Comparison of ENCODE assay signal across 2 cellular contexts in the genomic region with DNA sequence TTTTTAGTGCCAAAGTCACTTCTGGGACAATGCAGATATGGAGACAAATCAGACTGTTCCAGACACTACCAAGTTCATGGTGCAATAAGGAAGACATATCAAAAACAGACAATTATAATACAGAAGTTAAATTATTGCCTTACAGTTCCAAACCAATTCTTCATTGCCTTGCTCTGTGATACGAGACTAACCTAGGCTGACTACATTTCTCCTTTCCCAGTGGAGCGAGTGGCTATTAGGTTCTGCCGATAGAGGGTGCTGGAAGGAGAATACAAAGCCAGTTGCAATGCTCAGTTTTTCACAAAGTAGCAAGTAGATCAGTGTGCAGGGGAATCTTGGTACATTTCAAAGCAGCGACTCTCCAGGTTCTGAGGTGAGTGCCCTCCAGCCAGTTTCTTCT.
A peak's percentile ranks its signal among the peaks of the same experiment; 100 is the strongest.
TF ChIP-seq lines count a peak whose summit lies in the region.

No MANE protein-coding gene starts in this region.

TF ChIP-seq in HEK293, 187 proteins besides CTCF, POLR2A, EP300 and RAD21 (continued from another document):
- TF ChIP-seq, protein P1, sequence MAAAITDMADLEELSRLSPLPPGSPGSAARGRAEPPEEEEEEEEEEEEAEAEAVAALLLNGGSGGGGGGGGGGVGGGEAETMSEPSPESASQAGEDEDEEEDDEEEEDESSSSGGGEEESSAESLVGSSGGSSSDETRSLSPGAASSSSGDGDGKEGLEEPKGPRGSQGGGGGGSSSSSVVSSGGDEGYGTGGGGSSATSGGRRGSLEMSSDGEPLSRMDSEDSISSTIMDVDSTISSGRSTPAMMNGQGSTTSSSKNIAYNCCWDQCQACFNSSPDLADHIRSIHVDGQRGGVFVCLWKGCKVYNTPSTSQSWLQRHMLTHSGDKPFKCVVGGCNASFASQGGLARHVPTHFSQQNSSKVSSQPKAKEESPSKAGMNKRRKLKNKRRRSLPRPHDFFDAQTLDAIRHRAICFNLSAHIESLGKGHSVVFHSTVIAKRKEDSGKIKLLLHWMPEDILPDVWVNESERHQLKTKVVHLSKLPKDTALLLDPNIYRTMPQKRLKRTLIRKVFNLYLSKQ (tag by site-specific recombination; IDR thresholded peaks at IDR 0.05; ENCODE audit: borderline replicate concordance) = no peak
- TF ChIP-seq ZNF24 (tag by site-specific recombination; IDR thresholded peaks at IDR 0.05) = no peak
- TF ChIP-seq ZNF266 (tag by site-specific recombination; IDR thresholded peaks at IDR 0.05; ENCODE audit: low read depth) = no peak
- TF ChIP-seq ZNF23 (tag by site-specific recombination; IDR thresholded peaks at IDR 0.05; ENCODE audit: borderline replicate concordance) = no peak
- TF ChIP-seq PRDM1 (tag by site-specific recombination; IDR thresholded peaks at IDR 0.05) = 0 out of 2 replicates have a peak, but pooled peaks have one; percentile 37
- 0 out of 2 replicates have a peak, but pooled peaks have one; percentile 40 for TF ChIP-seq ZNF664 (tag by site-specific recombination; IDR thresholded peaks at IDR 0.05)
- no peak for TF ChIP-seq ZBTB8A (tag by site-specific recombination; IDR thresholded peaks at IDR 0.05)
- TF ChIP-seq ZEB2 (tag by site-specific recombination; IDR thresholded peaks at IDR 0.05) = no peak
- no peak for TF ChIP-seq ZNF623 (tag by site-specific recombination; IDR thresholded peaks at IDR 0.05)
- TF ChIP-seq BCL11A (tag by site-specific recombination; IDR thresholded peaks at IDR 0.05; ENCODE audit: low read depth) = no peak
- TF ChIP-seq ZNF521 (tag by site-specific recombination; IDR thresholded peaks at IDR 0.05) = no peak
- no peak for TF ChIP-seq ZSCAN18 (tag by site-specific recombination; IDR thresholded peaks at IDR 0.05)
- no peak for TF ChIP-seq ZFP3 (tag by site-specific recombination; IDR thresholded peaks at IDR 0.05; ENCODE audit: low read depth)
- TF ChIP-seq ZNF701 (tag by site-specific recombination; IDR thresholded peaks at IDR 0.05) = no peak

TF ChIP-seq in K562, 482 proteins besides CTCF, POLR2A, EP300 and RAD21 (continued from another document):
- TF ChIP-seq, protein P2, sequence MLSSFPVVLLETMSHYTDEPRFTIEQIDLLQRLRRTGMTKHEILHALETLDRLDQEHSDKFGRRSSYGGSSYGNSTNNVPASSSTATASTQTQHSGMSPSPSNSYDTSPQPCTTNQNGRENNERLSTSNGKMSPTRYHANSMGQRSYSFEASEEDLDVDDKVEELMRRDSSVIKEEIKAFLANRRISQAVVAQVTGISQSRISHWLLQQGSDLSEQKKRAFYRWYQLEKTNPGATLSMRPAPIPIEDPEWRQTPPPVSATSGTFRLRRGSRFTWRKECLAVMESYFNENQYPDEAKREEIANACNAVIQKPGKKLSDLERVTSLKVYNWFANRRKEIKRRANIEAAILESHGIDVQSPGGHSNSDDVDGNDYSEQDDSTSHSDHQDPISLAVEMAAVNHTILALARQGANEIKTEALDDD (IDR thresholded peaks at IDR 0.05) = peak; percentile 38; the same call in 1 of the 2 replicates
- TF ChIP-seq MTF1 (CRISPR knock-in tag; IDR thresholded peaks at IDR 0.05; ENCODE audit: borderline replicate concordance) = no peak
